12 cellular contexts compared by ENCODE assay signal in genomic region chr20:9215539-9215938, GRCh38.
DNase-seq lines count a peak whose midpoint lies in the region; ATAC-seq and TF ChIP-seq lines count a peak whose summit lies in the region.
"Had no signal": no experiment of that assay in that cellular context is flagged by ENCODE, and none has a peak within 500 bp of the region (broad histone marks: within the 10 kb centered on the region; RNA-seq: fewer than 3 reads in every experiment).

No MANE protein-coding gene starts in this region.

- no peak for TF ChIP-seq POLR2A in ovary (IDR thresholded peaks at IDR 0.05)

- H3K4me1 Mint-ChIP-seq in glutamatergic neuron (ENCODE audit: low read depth, unreplicated experiment): peaks cover 9% of the 10 kb centered on the region

- no peaks in the 10 kb centered on the region for H3K36me3 Mint-ChIP-seq in glutamatergic neuron (ENCODE audit: unreplicated experiment)

- no peak overlapping the region for H3K4me3 Mint-ChIP-seq in glutamatergic neuron (ENCODE audit: unreplicated experiment)

- no peak overlapping the region for H3K4me3 ChIP-seq in RWPE2 (ENCODE audit: severe bottlenecking)
- H3K4me3 ChIP-seq in ovary: no peak overlapping the region
- H3K4me3 ChIP-seq: ascending aorta had no signal

- H3K27ac ChIP-seq in RWPE2 (ENCODE audit: poor library complexity, severe bottlenecking): peak overlapping the region; percentile 44
- no peak overlapping the region for H3K27ac ChIP-seq in ovary
- H3K27ac ChIP-seq: ascending aorta had no signal

- no peak overlapping the region for H3K27ac Mint-ChIP-seq in glutamatergic neuron (ENCODE audit: unreplicated experiment)

- intact Hi-C loops in ovary (cut with DNase I): no loop called here

- ATAC-seq in RWPE2 (ENCODE audit: low read depth) (no peak), GM21390 (IDR thresholded peaks at IDR 0.05; ENCODE audit: unreplicated experiment) (no peak), GM21367 (IDR thresholded peaks at IDR 0.05; ENCODE audit: unreplicated experiment) (no peak)

- H3K27me3 ChIP-seq in RWPE2 (ENCODE audit: insufficient read depth, poor library complexity, severe bottlenecking) (no peaks in the 10 kb centered on the region), ovary (no peaks in the 10 kb centered on the region)
- H3K27me3 ChIP-seq: ascending aorta had no signal

- TF ChIP-seq EP300 in ovary (IDR thresholded peaks at IDR 0.05): no peak

- H3K4me1 ChIP-seq in RWPE2 (ENCODE audit: insufficient read depth, poor library complexity, severe bottlenecking): peaks cover 13% of the 10 kb centered on the region
- peaks cover 1% of the 10 kb centered on the region for H3K4me1 ChIP-seq in ovary (ENCODE audit: insufficient read depth)
- H3K4me1 ChIP-seq: ascending aorta had no signal

- DNase-seq in AML-193 (lab: John Stamatoyannopoulos, UW) (peak; percentile 1 to 5), HCEC 1CT (peak; percentile 42), RWPE2 (ENCODE audit: low spot score) (no peak), glutamatergic neuron (no peak), ovary (no peak)
- DNase-seq in stimulated activated CD4-positive, alpha-beta T cell treated with anti-CD3 and anti-CD28 coated beads, Interleukin-2, amount 100 ng/mL, for 24 hours: no peak
- DNase-seq: activated CD4-positive, alpha-beta T cell treated with anti-CD3 and anti-CD28 coated beads for 48 hours; NCI-H446; posterior cingulate gyrus had no signal

- WGBS in ovary, 3 donors: 72 to 83% (median 81%) methylated on average over 2 of the region's 2 CpGs

- peaks cover 1% of the 10 kb centered on the region for H3K27me3 Mint-ChIP-seq in glutamatergic neuron (ENCODE audit: unreplicated experiment)

- no peaks in the 10 kb centered on the region for H3K9me3 ChIP-seq in RWPE2 (ENCODE audit: severe bottlenecking)
- no peaks in the 10 kb centered on the region for H3K9me3 ChIP-seq in ovary
- H3K9me3 ChIP-seq: ascending aorta had no signal

- H3K36me3 ChIP-seq in RWPE2 (ENCODE audit: low read depth) (peaks cover 18% of the 10 kb centered on the region; the same call in 1 of the 2 replicates), ovary (no peaks in the 10 kb centered on the region)
- H3K36me3 ChIP-seq: ascending aorta had no signal

- peak; percentile 63 for TF ChIP-seq CTCF in RWPE2 (IDR thresholded peaks at IDR 0.05; ENCODE audit: poor library complexity, severe bottlenecking)
- peak; percentile 28 for TF ChIP-seq CTCF in glutamatergic neuron (IDR thresholded peaks at IDR 0.05; ENCODE audit: partially characterized antibody, unreplicated experiment)
- no peak for TF ChIP-seq CTCF in ovary (IDR thresholded peaks at IDR 0.05)

- H3K9me3 Mint-ChIP-seq in glutamatergic neuron (ENCODE audit: unreplicated experiment): peaks cover 2% of the 10 kb centered on the region

Comparison
In these comparisons a context has a peak if more than half of its experiments do, and no peak if none do; other contexts are left out.
1. DNase-seq: peak in AML-193 (2 of 2) and HCEC 1CT (single experiment); none in RWPE2 (single experiment), glutamatergic neuron (single experiment), ovary (0 of 5) and stimulated activated CD4-positive, alpha-beta T cell treated with anti-CD3 and anti-CD28 coated beads, Interleukin-2, amount 100 ng/mL, for 24 hours (0 of 2).
2. CTCF ChIP-seq: peak in RWPE2 (single experiment) and glutamatergic neuron (single experiment); none in ovary (0 of 3).